Comparison of ENCODE assay signal across 11 cellular contexts in the genomic region with DNA sequence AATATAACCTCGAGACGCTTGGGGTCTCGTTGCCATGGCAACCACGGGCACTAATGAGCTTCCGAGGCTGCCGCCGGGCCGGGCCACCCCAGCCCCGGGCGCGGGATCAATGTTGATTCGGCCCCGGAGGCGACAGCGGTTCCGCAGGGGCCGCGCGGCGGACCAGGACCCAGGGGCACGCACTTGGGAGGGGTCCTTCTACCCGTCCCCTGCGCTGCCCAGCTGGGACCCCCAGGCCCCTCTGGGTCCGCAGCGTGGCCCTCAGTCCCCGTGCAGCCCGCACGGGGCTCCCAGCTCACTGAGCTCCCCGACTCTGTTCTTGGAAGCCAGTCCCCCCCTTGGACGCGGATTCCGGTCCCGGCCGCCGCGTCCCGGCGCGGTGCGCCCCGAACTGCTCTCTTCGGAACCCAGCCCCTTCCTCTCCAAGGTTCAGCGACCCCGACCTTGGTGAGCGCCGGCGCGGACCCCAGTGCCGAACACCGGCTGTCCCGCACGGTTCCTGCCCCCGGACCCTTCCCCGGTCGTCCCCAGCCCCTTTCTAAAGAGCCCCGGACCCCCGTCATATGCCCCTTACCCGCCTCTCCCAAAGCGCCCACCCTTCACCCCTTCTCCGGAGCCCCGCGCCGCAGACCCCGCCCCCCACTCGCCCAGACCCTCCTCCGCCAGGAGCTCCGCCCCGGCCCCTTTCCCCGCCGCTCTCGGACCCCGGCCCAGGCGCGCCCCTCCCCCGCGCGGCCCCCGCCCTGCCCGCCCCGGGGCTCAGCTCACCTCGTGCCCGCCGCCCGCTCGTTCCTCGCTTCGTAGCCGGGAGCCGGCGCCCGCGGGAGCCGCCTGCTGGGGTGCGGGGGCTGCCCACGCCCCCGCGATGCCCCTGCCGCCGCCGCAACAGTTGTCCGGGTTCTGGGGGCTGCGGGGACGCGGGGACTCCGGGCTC. TPM values are rescaled to one million over a fixed set of nuclear protein-coding genes. Genes with fewer than 3 reads are reported as not detected.
DNase-seq lines count a peak whose midpoint lies in the region; ATAC-seq and TF ChIP-seq lines count a peak whose summit lies in the region.
"Had no signal": no experiment of that assay in that cellular context is flagged by ENCODE, and none has a peak within 500 bp of the region (broad histone marks: within the 10 kb centered on the region; RNA-seq: fewer than 3 reads in every experiment).

No MANE protein-coding gene starts in this region.

- H3K27me3 ChIP-seq in thoracic aorta (replicated peaks; ENCODE audit: insufficient read depth) = peaks cover 4% of the 10 kb centered on the region

- no peak for TF ChIP-seq CTCF in astrocyte of the cerebellum (IDR thresholded peaks at IDR 0.05; ENCODE audit: low read depth, low read length, missing control alignments)
- no peak for TF ChIP-seq CTCF in thoracic aorta (IDR thresholded peaks at IDR 0.05)

- no peak overlapping the region for H3K27ac ChIP-seq in thoracic aorta

- ATAC-seq in thoracic aorta (ENCODE audit: insufficient number of reproducible peaks, low FRiP score, low read depth) = no peak
- no peak for ATAC-seq in HG02798 (IDR thresholded peaks at IDR 0.05; ENCODE audit: poor library complexity, unreplicated experiment)

- DNase-seq in NCI-H146 (lab: John Stamatoyannopoulos, UW) (peak; percentile 22), NCI-H146 treated with DMSO at 0.1 percent for 48 hours (lab: John Stamatoyannopoulos, UW; ENCODE audit: unreplicated experiment) (no peak), astrocyte of the cerebellum (ENCODE audit: low read depth) (no peak), iPS-NIHi7 (ENCODE audit: extremely low spot score) (peak; percentile 63), thoracic aorta (ENCODE audit: low spot score) (no peak), NCI-H2171 (lab: John Stamatoyannopoulos, UW) (no peak), G401 (ENCODE audit: low spot score) (no peak)
- DNase-seq: activated CD8-positive, alpha-beta memory T cell treated with anti-CD3 and anti-CD28 coated beads, Interleukin-2, amount 50 U/mL, for 48 hours; central memory CD4-positive, alpha-beta T cell; NCI-H510A had no signal

- peaks cover 6 to 23% of the 10 kb centered on the region in 2 donors for H3K4me1 ChIP-seq in thoracic aorta (ENCODE audit: control insufficient read depth in 1 of 2, low read depth in 2 of 2)

- no peaks in the 10 kb centered on the region for H3K36me3 ChIP-seq in thoracic aorta

- H3K9me3 ChIP-seq in thoracic aorta = no peaks in the 10 kb centered on the region

- H3K4me3 ChIP-seq in astrocyte of the cerebellum (ENCODE audit: low read depth, low read length) (peak overlapping the region; percentile 49), thoracic aorta (peak overlapping the region; percentile 57)

- in situ Hi-C loops in astrocyte of the cerebellum (cut with HindIII; ENCODE audit: low sequenced_read_pairs) = no loop called here
- in situ Hi-C loops in G401 (cut with HindIII; ENCODE audit: low sequenced_read_pairs) = no loop called here

RNA-seq across cellular contexts. Expression of a gene that starts 18.2 kb away (rescaled TPM):
- total RNA-seq in thoracic aorta = 1 to 10 TPM in 1 of 2 donors, under 1 TPM in 1; 0.81 to 3.4 TPM
- under 0.01 and 0.10 TPM in 2 replicates for total RNA-seq in G401 (2014; rRNA removed; shearing (Covaris generic))

Comparison
In these comparisons a context has a peak if more than half of its experiments do, and no peak if none do; other contexts are left out.
1. DNase-seq: peak in NCI-H146 (single experiment) and iPS-NIHi7 (single experiment); none in NCI-H146 treated with DMSO at 0.1 percent for 48 hours (single experiment), astrocyte of the cerebellum (single experiment), thoracic aorta (single experiment), NCI-H2171 (single experiment) and G401 (single experiment).